1 cellular context compared by ENCODE assay signal in the genomic region with DNA sequence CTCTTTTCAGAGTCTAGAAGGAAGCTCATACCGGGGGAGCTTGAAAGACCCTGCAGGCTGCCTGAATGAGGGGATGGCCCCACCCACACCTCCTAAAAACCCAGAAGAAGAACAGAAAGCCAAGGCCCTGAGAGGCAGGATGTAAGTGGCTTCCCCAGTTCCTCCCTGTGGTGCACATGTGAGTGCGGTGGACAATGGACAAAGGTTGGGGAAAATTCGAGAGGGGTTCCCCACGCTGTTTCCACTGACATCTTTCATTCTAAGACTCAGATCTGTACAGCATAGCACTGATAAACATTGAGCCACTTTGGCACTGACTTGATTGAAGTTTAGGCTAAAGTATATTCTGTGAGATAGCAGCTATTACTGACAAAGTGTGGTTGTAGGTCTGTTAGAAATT.
TF ChIP-seq lines count a peak whose summit lies in the region.

No MANE protein-coding gene starts in this region.

TF ChIP-seq in GM12878, 131 proteins besides CTCF, POLR2A, EP300 and RAD21 (continued from another document and continues in another):
- TF ChIP-seq, protein P1, sequence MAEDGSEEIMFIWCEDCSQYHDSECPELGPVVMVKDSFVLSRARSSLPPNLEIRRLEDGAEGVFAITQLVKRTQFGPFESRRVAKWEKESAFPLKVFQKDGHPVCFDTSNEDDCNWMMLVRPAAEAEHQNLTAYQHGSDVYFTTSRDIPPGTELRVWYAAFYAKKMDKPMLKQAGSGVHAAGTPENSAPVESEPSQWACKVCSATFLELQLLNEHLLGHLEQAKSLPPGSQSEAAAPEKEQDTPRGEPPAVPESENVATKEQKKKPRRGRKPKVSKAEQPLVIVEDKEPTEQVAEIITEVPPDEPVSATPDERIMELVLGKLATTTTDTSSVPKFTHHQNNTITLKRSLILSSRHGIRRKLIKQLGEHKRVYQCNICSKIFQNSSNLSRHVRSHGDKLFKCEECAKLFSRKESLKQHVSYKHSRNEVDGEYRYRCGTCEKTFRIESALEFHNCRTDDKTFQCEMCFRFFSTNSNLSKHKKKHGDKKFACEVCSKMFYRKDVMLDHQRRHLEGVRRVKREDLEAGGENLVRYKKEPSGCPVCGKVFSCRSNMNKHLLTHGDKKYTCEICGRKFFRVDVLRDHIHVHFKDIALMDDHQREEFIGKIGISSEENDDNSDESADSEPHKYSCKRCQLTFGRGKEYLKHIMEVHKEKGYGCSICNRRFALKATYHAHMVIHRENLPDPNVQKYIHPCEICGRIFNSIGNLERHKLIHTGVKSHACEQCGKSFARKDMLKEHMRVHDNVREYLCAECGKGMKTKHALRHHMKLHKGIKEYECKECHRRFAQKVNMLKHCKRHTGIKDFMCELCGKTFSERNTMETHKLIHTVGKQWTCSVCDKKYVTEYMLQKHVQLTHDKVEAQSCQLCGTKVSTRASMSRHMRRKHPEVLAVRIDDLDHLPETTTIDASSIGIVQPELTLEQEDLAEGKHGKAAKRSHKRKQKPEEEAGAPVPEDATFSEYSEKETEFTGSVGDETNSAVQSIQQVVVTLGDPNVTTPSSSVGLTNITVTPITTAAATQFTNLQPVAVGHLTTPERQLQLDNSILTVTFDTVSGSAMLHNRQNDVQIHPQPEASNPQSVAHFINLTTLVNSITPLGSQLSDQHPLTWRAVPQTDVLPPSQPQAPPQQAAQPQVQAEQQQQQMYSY (CRISPR knock-in tag; IDR thresholded peaks at IDR 0.05), result no peak
- TF ChIP-seq ESRRA (IDR thresholded peaks at IDR 0.05; ENCODE audit: low read length), result no peak
- TF ChIP-seq FOXM1 (IDR thresholded peaks at IDR 0.05; ENCODE audit: low read depth, low read length), result peak; percentile 85; the same call in 1 of the 2 replicates
- no peak for TF ChIP-seq PAX8 (IDR thresholded peaks at IDR 0.05)
- TF ChIP-seq SIN3A (IDR thresholded peaks at IDR 0.05; ENCODE audit: low read depth, low read length), result no peak
- TF ChIP-seq, protein P2, sequence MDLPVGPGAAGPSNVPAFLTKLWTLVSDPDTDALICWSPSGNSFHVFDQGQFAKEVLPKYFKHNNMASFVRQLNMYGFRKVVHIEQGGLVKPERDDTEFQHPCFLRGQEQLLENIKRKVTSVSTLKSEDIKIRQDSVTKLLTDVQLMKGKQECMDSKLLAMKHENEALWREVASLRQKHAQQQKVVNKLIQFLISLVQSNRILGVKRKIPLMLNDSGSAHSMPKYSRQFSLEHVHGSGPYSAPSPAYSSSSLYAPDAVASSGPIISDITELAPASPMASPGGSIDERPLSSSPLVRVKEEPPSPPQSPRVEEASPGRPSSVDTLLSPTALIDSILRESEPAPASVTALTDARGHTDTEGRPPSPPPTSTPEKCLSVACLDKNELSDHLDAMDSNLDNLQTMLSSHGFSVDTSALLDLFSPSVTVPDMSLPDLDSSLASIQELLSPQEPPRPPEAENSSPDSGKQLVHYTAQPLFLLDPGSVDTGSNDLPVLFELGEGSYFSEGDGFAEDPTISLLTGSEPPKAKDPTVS (IDR thresholded peaks at IDR 0.05; ENCODE audit: low read depth, low read length), result no peak
- TF ChIP-seq YBX1 (IDR thresholded peaks at IDR 0.05), result no peak
- no peak for TF ChIP-seq CHD4 (IDR thresholded peaks at IDR 0.05)
- TF ChIP-seq, protein P3, sequence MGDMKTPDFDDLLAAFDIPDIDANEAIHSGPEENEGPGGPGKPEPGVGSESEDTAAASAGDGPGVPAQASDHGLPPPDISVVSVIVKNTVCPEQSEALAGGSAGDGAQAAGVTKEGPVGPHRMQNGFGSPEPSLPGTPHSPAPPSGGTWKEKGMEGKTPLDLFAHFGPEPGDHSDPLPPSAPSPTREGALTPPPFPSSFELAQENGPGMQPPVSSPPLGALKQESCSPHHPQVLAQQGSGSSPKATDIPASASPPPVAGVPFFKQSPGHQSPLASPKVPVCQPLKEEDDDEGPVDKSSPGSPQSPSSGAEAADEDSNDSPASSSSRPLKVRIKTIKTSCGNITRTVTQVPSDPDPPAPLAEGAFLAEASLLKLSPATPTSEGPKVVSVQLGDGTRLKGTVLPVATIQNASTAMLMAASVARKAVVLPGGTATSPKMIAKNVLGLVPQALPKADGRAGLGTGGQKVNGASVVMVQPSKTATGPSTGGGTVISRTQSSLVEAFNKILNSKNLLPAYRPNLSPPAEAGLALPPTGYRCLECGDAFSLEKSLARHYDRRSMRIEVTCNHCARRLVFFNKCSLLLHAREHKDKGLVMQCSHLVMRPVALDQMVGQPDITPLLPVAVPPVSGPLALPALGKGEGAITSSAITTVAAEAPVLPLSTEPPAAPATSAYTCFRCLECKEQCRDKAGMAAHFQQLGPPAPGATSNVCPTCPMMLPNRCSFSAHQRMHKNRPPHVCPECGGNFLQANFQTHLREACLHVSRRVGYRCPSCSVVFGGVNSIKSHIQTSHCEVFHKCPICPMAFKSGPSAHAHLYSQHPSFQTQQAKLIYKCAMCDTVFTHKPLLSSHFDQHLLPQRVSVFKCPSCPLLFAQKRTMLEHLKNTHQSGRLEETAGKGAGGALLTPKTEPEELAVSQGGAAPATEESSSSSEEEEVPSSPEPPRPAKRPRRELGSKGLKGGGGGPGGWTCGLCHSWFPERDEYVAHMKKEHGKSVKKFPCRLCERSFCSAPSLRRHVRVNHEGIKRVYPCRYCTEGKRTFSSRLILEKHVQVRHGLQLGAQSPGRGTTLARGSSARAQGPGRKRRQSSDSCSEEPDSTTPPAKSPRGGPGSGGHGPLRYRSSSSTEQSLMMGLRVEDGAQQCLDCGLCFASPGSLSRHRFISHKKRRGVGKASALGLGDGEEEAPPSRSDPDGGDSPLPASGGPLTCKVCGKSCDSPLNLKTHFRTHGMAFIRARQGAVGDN (IDR thresholded peaks at IDR 0.05), result peak; percentile 35; the same call in 1 of the 2 replicates
- TF ChIP-seq LARP7 (IDR thresholded peaks at IDR 0.05), result no peak
- no peak for TF ChIP-seq SRF (IDR thresholded peaks at IDR 0.05; ENCODE audit: low read depth in 2 of 2, low read length in 2 of 2)
- TF ChIP-seq, protein P4, sequence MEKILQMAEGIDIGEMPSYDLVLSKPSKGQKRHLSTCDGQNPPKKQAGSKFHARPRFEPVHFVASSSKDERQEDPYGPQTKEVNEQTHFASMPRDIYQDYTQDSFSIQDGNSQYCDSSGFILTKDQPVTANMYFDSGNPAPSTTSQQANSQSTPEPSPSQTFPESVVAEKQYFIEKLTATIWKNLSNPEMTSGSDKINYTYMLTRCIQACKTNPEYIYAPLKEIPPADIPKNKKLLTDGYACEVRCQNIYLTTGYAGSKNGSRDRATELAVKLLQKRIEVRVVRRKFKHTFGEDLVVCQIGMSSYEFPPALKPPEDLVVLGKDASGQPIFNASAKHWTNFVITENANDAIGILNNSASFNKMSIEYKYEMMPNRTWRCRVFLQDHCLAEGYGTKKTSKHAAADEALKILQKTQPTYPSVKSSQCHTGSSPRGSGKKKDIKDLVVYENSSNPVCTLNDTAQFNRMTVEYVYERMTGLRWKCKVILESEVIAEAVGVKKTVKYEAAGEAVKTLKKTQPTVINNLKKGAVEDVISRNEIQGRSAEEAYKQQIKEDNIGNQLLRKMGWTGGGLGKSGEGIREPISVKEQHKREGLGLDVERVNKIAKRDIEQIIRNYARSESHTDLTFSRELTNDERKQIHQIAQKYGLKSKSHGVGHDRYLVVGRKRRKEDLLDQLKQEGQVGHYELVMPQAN (conservative IDR thresholded peaks at IDR 0.05), result 0 out of 2 replicates have a peak, but pooled peaks have one; percentile 44
- TF ChIP-seq NBN (IDR thresholded peaks at IDR 0.05), result no peak
- 0 out of 2 replicates have a peak, but pooled peaks have one; percentile 51 for TF ChIP-seq CHD1 (IDR thresholded peaks at IDR 0.05; ENCODE audit: low read depth, low read length)
- peak; percentile 79; the same call in 1 of the 2 replicates for TF ChIP-seq CHD2 (IDR thresholded peaks at IDR 0.05; ENCODE audit: borderline replicate concordance, low read depth, low read length)
- TF ChIP-seq, protein P5, sequence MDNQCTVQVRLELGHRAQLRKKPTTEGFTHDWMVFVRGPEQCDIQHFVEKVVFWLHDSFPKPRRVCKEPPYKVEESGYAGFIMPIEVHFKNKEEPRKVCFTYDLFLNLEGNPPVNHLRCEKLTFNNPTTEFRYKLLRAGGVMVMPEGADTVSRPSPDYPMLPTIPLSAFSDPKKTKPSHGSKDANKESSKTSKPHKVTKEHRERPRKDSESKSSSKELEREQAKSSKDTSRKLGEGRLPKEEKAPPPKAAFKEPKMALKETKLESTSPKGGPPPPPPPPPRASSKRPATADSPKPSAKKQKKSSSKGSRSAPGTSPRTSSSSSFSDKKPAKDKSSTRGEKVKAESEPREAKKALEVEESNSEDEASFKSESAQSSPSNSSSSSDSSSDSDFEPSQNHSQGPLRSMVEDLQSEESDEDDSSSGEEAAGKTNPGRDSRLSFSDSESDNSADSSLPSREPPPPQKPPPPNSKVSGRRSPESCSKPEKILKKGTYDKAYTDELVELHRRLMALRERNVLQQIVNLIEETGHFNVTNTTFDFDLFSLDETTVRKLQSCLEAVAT (IDR thresholded peaks at IDR 0.05), result no peak
- TF ChIP-seq, protein P6, sequence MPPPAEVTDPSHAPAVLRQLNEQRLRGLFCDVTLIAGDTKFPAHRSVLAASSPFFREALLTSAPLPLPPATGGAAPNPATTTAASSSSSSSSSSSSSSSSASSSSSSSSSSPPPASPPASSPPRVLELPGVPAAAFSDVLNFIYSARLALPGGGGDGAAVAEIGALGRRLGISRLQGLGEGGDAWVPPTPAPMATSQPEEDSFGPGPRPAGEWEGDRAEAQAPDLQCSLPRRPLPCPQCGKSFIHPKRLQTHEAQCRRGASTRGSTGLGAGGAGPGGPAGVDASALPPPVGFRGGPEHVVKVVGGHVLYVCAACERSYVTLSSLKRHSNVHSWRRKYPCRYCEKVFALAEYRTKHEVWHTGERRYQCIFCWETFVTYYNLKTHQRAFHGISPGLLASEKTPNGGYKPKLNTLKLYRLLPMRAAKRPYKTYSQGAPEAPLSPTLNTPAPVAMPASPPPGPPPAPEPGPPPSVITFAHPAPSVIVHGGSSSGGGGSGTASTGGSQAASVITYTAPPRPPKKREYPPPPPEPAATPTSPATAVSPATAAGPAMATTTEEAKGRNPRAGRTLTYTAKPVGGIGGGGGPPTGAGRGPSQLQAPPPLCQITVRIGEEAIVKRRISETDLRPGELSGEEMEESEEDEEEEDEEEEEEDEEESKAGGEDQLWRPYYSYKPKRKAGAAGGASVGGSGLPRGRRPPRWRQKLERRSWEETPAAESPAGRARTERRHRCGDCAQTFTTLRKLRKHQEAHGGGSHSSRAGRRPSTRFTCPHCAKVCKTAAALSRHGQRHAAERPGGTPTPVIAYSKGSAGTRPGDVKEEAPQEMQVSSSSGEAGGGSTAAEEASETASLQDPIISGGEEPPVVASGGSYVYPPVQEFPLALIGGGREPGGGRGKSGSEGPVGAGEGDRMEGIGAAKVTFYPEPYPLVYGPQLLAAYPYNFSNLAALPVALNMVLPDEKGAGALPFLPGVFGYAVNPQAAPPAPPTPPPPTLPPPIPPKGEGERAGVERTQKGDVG (CRISPR knock-in tag; IDR thresholded peaks at IDR 0.05), result no peak
- TF ChIP-seq PAX5 (IDR thresholded peaks at IDR 0.05; ENCODE audit: borderline replicate concordance, low read depth, low read length), result peak; percentile 92; the same call in 1 of the 2 replicates
- TF ChIP-seq RAD51 (IDR thresholded peaks at IDR 0.05), result no peak
- TF ChIP-seq CBX5 (IDR thresholded peaks at IDR 0.05; ENCODE audit: low read depth), result no peak
- TF ChIP-seq, protein P7, sequence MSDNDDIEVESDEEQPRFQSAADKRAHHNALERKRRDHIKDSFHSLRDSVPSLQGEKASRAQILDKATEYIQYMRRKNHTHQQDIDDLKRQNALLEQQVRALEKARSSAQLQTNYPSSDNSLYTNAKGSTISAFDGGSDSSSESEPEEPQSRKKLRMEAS (IDR thresholded peaks at IDR 0.05; ENCODE audit: low read depth, low read length), result no peak
- TF ChIP-seq, protein P8, sequence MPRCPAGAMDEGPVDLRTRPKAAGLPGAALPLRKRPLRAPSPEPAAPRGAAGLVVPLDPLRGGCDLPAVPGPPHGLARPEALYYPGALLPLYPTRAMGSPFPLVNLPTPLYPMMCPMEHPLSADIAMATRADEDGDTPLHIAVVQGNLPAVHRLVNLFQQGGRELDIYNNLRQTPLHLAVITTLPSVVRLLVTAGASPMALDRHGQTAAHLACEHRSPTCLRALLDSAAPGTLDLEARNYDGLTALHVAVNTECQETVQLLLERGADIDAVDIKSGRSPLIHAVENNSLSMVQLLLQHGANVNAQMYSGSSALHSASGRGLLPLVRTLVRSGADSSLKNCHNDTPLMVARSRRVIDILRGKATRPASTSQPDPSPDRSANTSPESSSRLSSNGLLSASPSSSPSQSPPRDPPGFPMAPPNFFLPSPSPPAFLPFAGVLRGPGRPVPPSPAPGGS (IDR thresholded peaks at IDR 0.05; ENCODE audit: borderline replicate concordance, insufficient read depth, low read depth, low read length, poor library complexity, severe bottlenecking), result peak; percentile 78
- peak; percentile 91 to 92 for TF ChIP-seq BHLHE40 (IDR thresholded peaks at IDR 0.05; ENCODE audit: borderline replicate concordance in 1 of 2, low read depth in 2 of 2, low read length in 1 of 2)
- TF ChIP-seq, protein P9, sequence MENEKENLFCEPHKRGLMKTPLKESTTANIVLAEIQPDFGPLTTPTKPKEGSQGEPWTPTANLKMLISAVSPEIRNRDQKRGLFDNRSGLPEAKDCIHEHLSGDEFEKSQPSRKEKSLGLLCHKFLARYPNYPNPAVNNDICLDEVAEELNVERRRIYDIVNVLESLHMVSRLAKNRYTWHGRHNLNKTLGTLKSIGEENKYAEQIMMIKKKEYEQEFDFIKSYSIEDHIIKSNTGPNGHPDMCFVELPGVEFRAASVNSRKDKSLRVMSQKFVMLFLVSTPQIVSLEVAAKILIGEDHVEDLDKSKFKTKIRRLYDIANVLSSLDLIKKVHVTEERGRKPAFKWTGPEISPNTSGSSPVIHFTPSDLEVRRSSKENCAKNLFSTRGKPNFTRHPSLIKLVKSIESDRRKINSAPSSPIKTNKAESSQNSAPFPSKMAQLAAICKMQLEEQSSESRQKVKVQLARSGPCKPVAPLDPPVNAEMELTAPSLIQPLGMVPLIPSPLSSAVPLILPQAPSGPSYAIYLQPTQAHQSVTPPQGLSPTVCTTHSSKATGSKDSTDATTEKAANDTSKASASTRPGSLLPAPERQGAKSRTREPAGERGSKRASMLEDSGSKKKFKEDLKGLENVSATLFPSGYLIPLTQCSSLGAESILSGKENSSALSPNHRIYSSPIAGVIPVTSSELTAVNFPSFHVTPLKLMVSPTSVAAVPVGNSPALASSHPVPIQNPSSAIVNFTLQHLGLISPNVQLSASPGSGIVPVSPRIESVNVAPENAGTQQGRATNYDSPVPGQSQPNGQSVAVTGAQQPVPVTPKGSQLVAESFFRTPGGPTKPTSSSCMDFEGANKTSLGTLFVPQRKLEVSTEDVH (IDR thresholded peaks at IDR 0.05; ENCODE audit: low read depth, partially characterized antibody), result no peak
- TF ChIP-seq TCF7 (IDR thresholded peaks at IDR 0.05; ENCODE audit: borderline replicate concordance), result no peak; the same call in 1 of the 2 replicates
- peak; percentile 66 for TF ChIP-seq ATF7 (IDR thresholded peaks at IDR 0.05; ENCODE audit: low read depth)
